Comparison of ENCODE assay signal across 8 cellular contexts in genomic region chr2:219495531-219496122, GRCh38. TPM values are rescaled to one million over a fixed set of nuclear protein-coding genes. Genes with fewer than 3 reads are reported as not detected.
DNase-seq lines count a peak whose midpoint lies in the region; ATAC-seq, FAIRE-seq and TF ChIP-seq lines count a peak whose summit lies in the region.

No MANE protein-coding gene starts in this region.

- H3K9me3 Mint-ChIP-seq in activated naive CD8-positive, alpha-beta T cell treated with anti-CD3 and anti-CD28 coated beads, Interleukin-2, amount 50 U/mL, for 24 hours = no peaks in the 10 kb centered on the region

- H3K4me1 ChIP-seq in SJCRH30 (peaks cover 14% of the 10 kb centered on the region), right cardiac atrium (ENCODE audit: control insufficient read depth, insufficient read depth, low read length) (no peaks in the 10 kb centered on the region), small intestine (ENCODE audit: control insufficient read depth in 2 of 2, insufficient read depth in 1 of 2, low read depth in 1 of 2, low read length in 1 of 2) (peaks cover 4 to 7% of the 10 kb centered on the region in 2 donors), suprapubic skin (peaks cover 33% of the 10 kb centered on the region)

- H3K9me3 ChIP-seq in SJCRH30 (replicated peaks) (no peaks in the 10 kb centered on the region), right cardiac atrium (ENCODE audit: control insufficient read depth, low read length) (no peaks in the 10 kb centered on the region), small intestine (ENCODE audit: control insufficient read depth, low read depth) (no peaks in the 10 kb centered on the region), suprapubic skin (no peaks in the 10 kb centered on the region)

- no peak overlapping the region for H3K4me3 Mint-ChIP-seq in activated naive CD8-positive, alpha-beta T cell treated with anti-CD3 and anti-CD28 coated beads, Interleukin-2, amount 50 U/mL, for 24 hours

- no peak for TF ChIP-seq POLR2A in suprapubic skin (IDR thresholded peaks at IDR 0.05)

- H3K27me3 ChIP-seq in SJCRH30 (no peaks in the 10 kb centered on the region), right cardiac atrium (ENCODE audit: control insufficient read depth, insufficient read depth) (no peaks in the 10 kb centered on the region), small intestine (ENCODE audit: control insufficient read depth in 2 of 2, insufficient read depth in 2 of 2, low read length in 2 of 2) (peaks cover 0 to 10% of the 10 kb centered on the region in 2 donors), suprapubic skin (peaks cover 48% of the 10 kb centered on the region)

- intact Hi-C loops in right cardiac atrium (cut with DNase I) = no loop called here

- H3K4me1 Mint-ChIP-seq in activated naive CD8-positive, alpha-beta T cell treated with anti-CD3 and anti-CD28 coated beads, Interleukin-2, amount 50 U/mL, for 24 hours = peaks cover 30% of the 10 kb centered on the region

- TF ChIP-seq EP300 in suprapubic skin (IDR thresholded peaks at IDR 0.05) = no peak

- peaks cover 50% of the 10 kb centered on the region for H3K27me3 Mint-ChIP-seq in activated naive CD8-positive, alpha-beta T cell treated with anti-CD3 and anti-CD28 coated beads, Interleukin-2, amount 50 U/mL, for 24 hours

- no peak overlapping the region for H3K27ac Mint-ChIP-seq in activated naive CD8-positive, alpha-beta T cell treated with anti-CD3 and anti-CD28 coated beads, Interleukin-2, amount 50 U/mL, for 24 hours

- H3K36me3 Mint-ChIP-seq in activated naive CD8-positive, alpha-beta T cell treated with anti-CD3 and anti-CD28 coated beads, Interleukin-2, amount 50 U/mL, for 24 hours (ENCODE audit: low read depth) = no peaks in the 10 kb centered on the region

- FAIRE-seq in small intestine (lab: Jason Lieb, UNC) = no peak

- in situ Hi-C loops in KBM-7 (cut with MboI; ENCODE audit: low pct_unique_long_range_greater_than_20kb, low sequenced_read_pairs) = no loop called here

- peak; percentile 26 for ATAC-seq in activated naive CD8-positive, alpha-beta T cell treated with anti-CD3 and anti-CD28 coated beads, Interleukin-2, amount 50 U/mL, for 24 hours
- ATAC-seq in right cardiac atrium = no peak

- peak in 1 of 2 donors; percentile 28 for TF ChIP-seq CTCF in suprapubic skin (IDR thresholded peaks at IDR 0.05)

- H3K36me3 ChIP-seq in SJCRH30 (no peaks in the 10 kb centered on the region), small intestine (ENCODE audit: control insufficient read depth in 2 of 2, insufficient read depth in 2 of 2, low read length in 2 of 2) (no peaks in the 10 kb centered on the region), suprapubic skin (no peaks in the 10 kb centered on the region)

- WGBS in right cardiac atrium = 25% methylated on average over 14 of the region's 14 CpGs
- 17 to 22% (median 22%) methylated on average over 13 to 14 of the region's 14 CpGs for WGBS in small intestine, 3 donors
- 3% methylated on average over 4 of the region's 14 CpGs for WGBS in suprapubic skin

- H3K4me3 ChIP-seq in SJCRH30 (no peak overlapping the region), right cardiac atrium (ENCODE audit: low read length) (no peak overlapping the region), small intestine (ENCODE audit: low read depth in 1 of 2, low read length in 2 of 2) (no peak overlapping the region), suprapubic skin (no peak overlapping the region)

- DNase-seq in NCI-H1417 (lab: John Stamatoyannopoulos, UW) (peak; percentile 1 to 50 (median 20)), NCI-H1417 treated with DMSO at 0.1 percent for 48 hours (lab: John Stamatoyannopoulos, UW) (no peak), KBM-7 (peak; percentile 75), SJCRH30 (peak; percentile 81 to 90), right cardiac atrium (peak; percentile 70 to 83 (median 83)), small intestine (peak; percentile 53), suprapubic skin (ENCODE audit: low spot score in 2 of 2) (no peak)
- DNase-seq in activated naive CD8-positive, alpha-beta T cell treated with anti-CD3 and anti-CD28 coated beads, Interleukin-2, amount 50 U/mL, for 24 hours = peak; percentile 73

- no peak overlapping the region for H3K27ac ChIP-seq in SJCRH30
- H3K27ac ChIP-seq in right cardiac atrium (ENCODE audit: low read length) = peak overlapping the region; percentile 15
- no peak overlapping the region for H3K27ac ChIP-seq in small intestine (ENCODE audit: low read depth in 1 of 2, low read length in 1 of 2)
- no peak overlapping the region for H3K27ac ChIP-seq in suprapubic skin

RNA-seq across cellular contexts. Expression of gene GMPPA, which starts 3.1 kb away (rescaled TPM):
- total RNA-seq in SJCRH30 (2014; rRNA removed; shearing (Covaris generic)) = 21.9 and 22.1 TPM in 2 replicates
- total RNA-seq in right cardiac atrium (10 to 100 TPM; 22.9 to 27.5 (median 25.4) TPM), suprapubic skin (10 to 100 TPM; 18.3 to 31.3 (median 22.3) TPM)
- polyA plus RNA-seq in right cardiac atrium (21.6 TPM), small intestine (10 to 100 TPM; 52.6 to 63.5 (median 59.3) TPM)

RNA-seq across cellular contexts. Expression of gene ASIC4, which starts 18.7 kb away (rescaled TPM):
- total RNA-seq in SJCRH30 (2014; rRNA removed; shearing (Covaris generic)) = 0.46 and 0.67 TPM in 2 replicates
- total RNA-seq in right cardiac atrium (1 to 10 TPM in 3 of 4 donors, under 1 TPM in 1; 0.28 to 1.8 (median 1.6) TPM), suprapubic skin (not detected)
- polyA plus RNA-seq in right cardiac atrium (0.57 TPM), small intestine (under 1 TPM in 1 of 3 donors, not detected in 2; 0.04 TPM)

RNA-seq across cellular contexts. Expression of gene CHPF, which starts 48.0 kb away (rescaled TPM):
- 41.8 and 44.0 TPM in 2 replicates for total RNA-seq in SJCRH30 (2014; rRNA removed; shearing (Covaris generic))
- 100 to 1,000 TPM in 2 of 4 donors, 10 to 100 TPM in 2; 92.6 to 145 (median 101) TPM for total RNA-seq in right cardiac atrium
- 115 TPM for polyA plus RNA-seq in right cardiac atrium
- 10 to 100 TPM in 2 of 3 donors, 1 to 10 TPM in 1; 8.7 to 51.9 (median 49.0) TPM for polyA plus RNA-seq in small intestine
- total RNA-seq in suprapubic skin = 10 to 100 TPM; 28.8 to 62.1 (median 49.3) TPM

RNA-seq across cellular contexts. Expression of gene TMEM198, which starts 48.2 kb away (rescaled TPM):
- total RNA-seq in SJCRH30 (2014; rRNA removed; shearing (Covaris generic)) = 8.1 and 8.2 TPM in 2 replicates
- total RNA-seq in right cardiac atrium (1 to 10 TPM; 1.8 to 3.4 (median 3.1) TPM), suprapubic skin (1 to 10 TPM in 3 of 4 donors, under 1 TPM in 1; 0.56 to 1.9 (median 1.4) TPM)
- polyA plus RNA-seq in right cardiac atrium (3.4 TPM), small intestine (10 to 100 TPM in 1 of 3 donors, 1 to 10 TPM in 2; 1.8 to 23.5 (median 9.6) TPM)

Comparison
In these comparisons a context has a peak if more than half of its experiments do, and no peak if none do; other contexts are left out.
1. DNase-seq: peak in NCI-H1417 (3 of 3), KBM-7 (single experiment), SJCRH30 (2 of 2), activated naive CD8-positive, alpha-beta T cell treated with anti-CD3 and anti-CD28 coated beads, Interleukin-2, amount 50 U/mL, for 24 hours (single experiment), right cardiac atrium (3 of 3) and small intestine (single experiment); none in NCI-H1417 treated with DMSO at 0.1 percent for 48 hours (single experiment) and suprapubic skin (0 of 2).